Comparison of ENCODE assay signal across 21 cellular contexts in genomic region chr12:47850153-47851084, GRCh38. TPM values are rescaled to one million over a fixed set of nuclear protein-coding genes. Genes with fewer than 3 reads are reported as not detected.
A peak's percentile ranks its signal among the peaks of the same experiment; 100 is the strongest.
DNase-seq lines count a peak whose midpoint lies in the region; TF ChIP-seq lines count a peak whose summit lies in the region.
"Had no signal": no experiment of that assay in that cellular context is flagged by ENCODE, and none has a peak within 500 bp of the region (broad histone marks: within the 10 kb centered on the region; RNA-seq: fewer than 3 reads in every experiment).

No MANE protein-coding gene starts in this region.

- no peak overlapping the region for H3K27ac ChIP-seq in H9 (ENCODE audit: insufficient read length, low read depth, low read length)
- no peak overlapping the region for H3K27ac ChIP-seq in hepatocyte
- H3K27ac ChIP-seq in neural progenitor cell: no peak overlapping the region
- H3K27ac ChIP-seq: breast epithelium, gastrocnemius medialis, left lung, thyroid gland, VCaP had no signal

- no peak overlapping the region for H3K4me2 ChIP-seq in H9 (ENCODE audit: insufficient read depth, insufficient read length, low read length)
- peak overlapping the region; percentile 51 for H3K4me2 ChIP-seq in hepatocyte
- no peak overlapping the region for H3K4me2 ChIP-seq in neural progenitor cell

- no peak overlapping the region for H4K91ac ChIP-seq in H9 (ENCODE audit: insufficient read length, low read depth, low read length)

- H2AK5ac ChIP-seq in H9 (ENCODE audit: insufficient read length, low read length): no peak overlapping the region

- no peak overlapping the region for H2BK20ac ChIP-seq in H9 (ENCODE audit: low read depth, low read length, poor library complexity, severe bottlenecking)

- no peak overlapping the region for H2BK15ac ChIP-seq in H9 (ENCODE audit: low read depth, low read length)

- no peaks in the 10 kb centered on the region for H3K79me2 ChIP-seq in H9 (ENCODE audit: insufficient read depth, low read length)
- H3K79me2 ChIP-seq in hepatocyte: no peaks in the 10 kb centered on the region
- no peaks in the 10 kb centered on the region for H3K79me2 ChIP-seq in neural progenitor cell (ENCODE audit: low read depth)

- no peak overlapping the region for H4K5ac ChIP-seq in H9 (ENCODE audit: insufficient read length, low read depth, low read length)

- TF ChIP-seq CTCF in H9 (conservative IDR thresholded peaks at IDR 0.05) (no peak), hepatocyte (IDR thresholded peaks at IDR 0.05; ENCODE audit: poor library complexity) (no peak), neural progenitor cell (IDR thresholded peaks at IDR 0.05) (no peak)

- H4K8ac ChIP-seq in H9 (replicated peaks; ENCODE audit: insufficient read length, low read depth, low read length): no peak overlapping the region

- no peaks in the 10 kb centered on the region for H3K23me2 ChIP-seq in H9 (ENCODE audit: insufficient read length, low read depth, low read length, poor library complexity, severe bottlenecking)

- peaks cover 20% of the 10 kb centered on the region for H3K27me3 Mint-ChIP-seq in H9 (ENCODE audit: low read depth)
- H3K27me3 Mint-ChIP-seq in neural progenitor cell (ENCODE audit: insufficient read depth, low read depth): peaks cover 8% of the 10 kb centered on the region
- H3K27me3 Mint-ChIP-seq: activated naive CD8-positive, alpha-beta T cell treated with anti-CD3 and anti-CD28 coated beads, Interleukin-2, amount 10 ng/mL, durations not matched to agents 7 days and 5 days had no signal

- H2BK120ac ChIP-seq in H9 (ENCODE audit: low read depth, low read length, poor library complexity, severe bottlenecking): no peak overlapping the region

- H3K9me3 Mint-ChIP-seq in H9 (no peaks in the 10 kb centered on the region; a peak in 1 of 5 replicates), neural progenitor cell (no peaks in the 10 kb centered on the region)
- H3K9me3 Mint-ChIP-seq: activated naive CD8-positive, alpha-beta T cell treated with anti-CD3 and anti-CD28 coated beads, Interleukin-2, amount 10 ng/mL, durations not matched to agents 7 days and 5 days; activated T-cell treated with anti-CD3 and anti-CD28 coated beads, Interleukin-2, amount 50 U/mL, for 4 hours had no signal

- H3K79me1 ChIP-seq in H9 (ENCODE audit: insufficient read depth, low read depth, low read length, poor library complexity, severe bottlenecking): no peaks in the 10 kb centered on the region

- DNase-seq in H9 (peak; percentile 43), NCI-H69 (lab: John Stamatoyannopoulos, UW) (peak; percentile 21), hepatocyte (ENCODE audit: low spot score) (no peak), neural progenitor cell (ENCODE audit: low spot score) (peak; percentile 30), OCI-M2 (lab: John Stamatoyannopoulos, UW; ENCODE audit: unreplicated experiment) (no peak), NCI-H1092 treated with DMSO at 0.1 percent for 48 hours (lab: John Stamatoyannopoulos, UW) (no peak)
- no peak for DNase-seq in activated naive CD4-positive, alpha-beta T cell treated with anti-CD3 and anti-CD28 coated beads, Interleukin-2, amount 50 U/mL, for 16 hours
- DNase-seq: activated CD4-positive, alpha-beta T cell treated with anti-CD3 and anti-CD28 coated beads, Interleukin-2, amount 50 U/mL, for 48 hours; activated naive CD8-positive, alpha-beta T cell treated with anti-CD3 and anti-CD28 coated beads, Interleukin-2, amount 10 ng/mL, durations not matched to agents 7 days and 5 days; activated T-cell treated with anti-CD3 and anti-CD28 coated beads, Interleukin-2, amount 50 U/mL, for 4 hours; AML-193; COR-L47; dermis blood vessel endothelial cell; gastrocnemius medialis; left lung; NCI-H1417; retina; T-helper 2 cell; thyroid gland had no signal

- H3K23ac ChIP-seq in H9 (ENCODE audit: insufficient read length, low read depth, low read length): no peak overlapping the region

- H3K4me3 ChIP-seq in hepatocyte (no peak overlapping the region), neural progenitor cell (no peak overlapping the region)
- H3K4me3 ChIP-seq: breast epithelium, gastrocnemius medialis, left lung, thyroid gland had no signal

- no CpG with 5 or more reads among the region's 12 CpGs for WGBS in H9 (ENCODE audit: extremely low coverage, insufficient read length, low lambda C conversion rate)
- 17% methylated on average over 12 of the region's 12 CpGs for WGBS in hepatocyte (ENCODE audit: low lambda C conversion rate, missing lambda C conversion rate)

- no peak overlapping the region for H3K27ac Mint-ChIP-seq in H9
- peak overlapping the region; percentile 12 for H3K27ac Mint-ChIP-seq in neural progenitor cell

- H3K18ac ChIP-seq in H9 (ENCODE audit: insufficient read length, low read depth, low read length): no peak overlapping the region

- H3K4ac ChIP-seq in H9 (ENCODE audit: low read depth, low read length): no peak overlapping the region

- H3T11ph ChIP-seq in H9 (ENCODE audit: low read length): no peak overlapping the region

- H4K20me1 ChIP-seq in H9 (ENCODE audit: control insufficient read depth, insufficient read depth, insufficient read length) (no peaks in the 10 kb centered on the region), hepatocyte (ENCODE audit: insufficient read depth, poor library complexity, severe bottlenecking) (no peaks in the 10 kb centered on the region), neural progenitor cell (ENCODE audit: low read depth) (no peaks in the 10 kb centered on the region)

- peak overlapping the region in 1 of 2 experiments; percentile 38; a peak in 1 of 5 replicates for H3K4me3 Mint-ChIP-seq in H9
- H3K4me3 Mint-ChIP-seq in neural progenitor cell: no peak overlapping the region
- H3K4me3 Mint-ChIP-seq: activated naive CD8-positive, alpha-beta T cell treated with anti-CD3 and anti-CD28 coated beads, Interleukin-2, amount 10 ng/mL, durations not matched to agents 7 days and 5 days; activated T-cell treated with anti-CD3 and anti-CD28 coated beads, Interleukin-2, amount 50 U/mL, for 4 hours had no signal

- H3K27me3 ChIP-seq in H9 (ENCODE audit: insufficient read depth, low read length): no peaks in the 10 kb centered on the region; the same call in 1 of the 2 replicates
- H3K27me3 ChIP-seq in hepatocyte: no peaks in the 10 kb centered on the region
- no peaks in the 10 kb centered on the region for H3K27me3 ChIP-seq in neural progenitor cell
- H3K27me3 ChIP-seq: breast epithelium, gastrocnemius medialis, left lung, thyroid gland had no signal

- H3K14ac ChIP-seq in H9 (ENCODE audit: insufficient read depth, low read length): no peak overlapping the region

- peaks cover 26 to 28% of the 10 kb centered on the region in 2 experiments for H3K4me1 Mint-ChIP-seq in H9
- H3K4me1 Mint-ChIP-seq in neural progenitor cell: peaks cover 22% of the 10 kb centered on the region

- no peak overlapping the region for H2BK12ac ChIP-seq in H9 (ENCODE audit: insufficient read length, low read depth, low read length)

- H3K9me2 ChIP-seq in hepatocyte (replicated peaks; ENCODE audit: insufficient read depth): no peaks in the 10 kb centered on the region

- no peak overlapping the region for H2BK5ac ChIP-seq in H9 (ENCODE audit: insufficient read length, low read length)

- H3K36me3 Mint-ChIP-seq in H9 (ENCODE audit: insufficient read depth in 1 of 3, low read depth in 3 of 3) (no peaks in the 10 kb centered on the region; a peak in 1 of 7 replicates), neural progenitor cell (no peaks in the 10 kb centered on the region)

- H2AFZ ChIP-seq in H9 (ENCODE audit: low read length): no peak overlapping the region
- no peak overlapping the region for H2AFZ ChIP-seq in hepatocyte
- peak overlapping the region; percentile 79 for H2AFZ ChIP-seq in neural progenitor cell (replicated peaks)

- no peaks in the 10 kb centered on the region for H3F3A ChIP-seq in neural progenitor cell (ENCODE audit: low read depth)

- H3K4me1 ChIP-seq in H9 (ENCODE audit: insufficient read depth, low read length) (peaks cover 4% of the 10 kb centered on the region; the same call in 1 of the 2 replicates), hepatocyte (ENCODE audit: insufficient read depth) (peaks cover 27% of the 10 kb centered on the region), neural progenitor cell (peaks cover 11% of the 10 kb centered on the region)
- H3K4me1 ChIP-seq: breast epithelium, gastrocnemius medialis, left lung had no signal

- no peaks in the 10 kb centered on the region for H3K36me3 ChIP-seq in hepatocyte (replicated peaks; ENCODE audit: insufficient read depth, low read depth)
- no peaks in the 10 kb centered on the region for H3K36me3 ChIP-seq in neural progenitor cell
- H3K36me3 ChIP-seq: breast epithelium, gastrocnemius medialis, thyroid gland had no signal

- H3K56ac ChIP-seq in H9 (ENCODE audit: insufficient read length, low read depth, low read length): no peak overlapping the region

- H3K9ac ChIP-seq in H9 (ENCODE audit: extremely low read depth, insufficient read length, low read length) (no peak overlapping the region), neural progenitor cell (no peak overlapping the region)

- H3K9me3 ChIP-seq in H9 (ENCODE audit: control insufficient read depth, low read depth, low read length) (no peaks in the 10 kb centered on the region), hepatocyte (ENCODE audit: low read depth) (no peaks in the 10 kb centered on the region), neural progenitor cell (ENCODE audit: low read depth) (no peaks in the 10 kb centered on the region)
- H3K9me3 ChIP-seq: breast epithelium, gastrocnemius medialis, left lung, thyroid gland had no signal

RNA-seq across cellular contexts. Expression of gene HDAC7, which starts 30.7 kb away (rescaled TPM):
- total RNA-seq in H9 (2021): 69.3 and 72.1 TPM in 2 replicates
- 17.9 and 19.0 TPM in 2 replicates for total RNA-seq in hepatocyte
- polyA plus RNA-seq in hepatocyte: 41.2 and 45.5 TPM in 2 replicates
- 7.2 and 14.2 TPM in 2 replicates for total RNA-seq in neural progenitor cell (ENCODE audit: low replicate concordance)

RNA-seq across cellular contexts. Expression of gene VDR, which starts 54.4 kb away (rescaled TPM):
- total RNA-seq in H9 (2021): 0.61 and 0.70 TPM in 2 replicates
- 2.6 and 3.2 TPM in 2 replicates for total RNA-seq in hepatocyte
- polyA plus RNA-seq in hepatocyte: 4.9 and 6.1 TPM in 2 replicates
- total RNA-seq in neural progenitor cell (ENCODE audit: low replicate concordance): 0.09 TPM in 1 of 2 replicates, not detected in the other

Comparison
In these comparisons a context has a peak if more than half of its experiments do, and no peak if none do; other contexts are left out.
1. DNase-seq: peak in H9 (single experiment), NCI-H69 (single experiment) and neural progenitor cell (single experiment); none in hepatocyte (single experiment), OCI-M2 (single experiment), NCI-H1092 treated with DMSO at 0.1 percent for 48 hours (single experiment) and activated naive CD4-positive, alpha-beta T cell treated with anti-CD3 and anti-CD28 coated beads, Interleukin-2, amount 50 U/mL, for 16 hours (single experiment).